In the genomic region with DNA sequence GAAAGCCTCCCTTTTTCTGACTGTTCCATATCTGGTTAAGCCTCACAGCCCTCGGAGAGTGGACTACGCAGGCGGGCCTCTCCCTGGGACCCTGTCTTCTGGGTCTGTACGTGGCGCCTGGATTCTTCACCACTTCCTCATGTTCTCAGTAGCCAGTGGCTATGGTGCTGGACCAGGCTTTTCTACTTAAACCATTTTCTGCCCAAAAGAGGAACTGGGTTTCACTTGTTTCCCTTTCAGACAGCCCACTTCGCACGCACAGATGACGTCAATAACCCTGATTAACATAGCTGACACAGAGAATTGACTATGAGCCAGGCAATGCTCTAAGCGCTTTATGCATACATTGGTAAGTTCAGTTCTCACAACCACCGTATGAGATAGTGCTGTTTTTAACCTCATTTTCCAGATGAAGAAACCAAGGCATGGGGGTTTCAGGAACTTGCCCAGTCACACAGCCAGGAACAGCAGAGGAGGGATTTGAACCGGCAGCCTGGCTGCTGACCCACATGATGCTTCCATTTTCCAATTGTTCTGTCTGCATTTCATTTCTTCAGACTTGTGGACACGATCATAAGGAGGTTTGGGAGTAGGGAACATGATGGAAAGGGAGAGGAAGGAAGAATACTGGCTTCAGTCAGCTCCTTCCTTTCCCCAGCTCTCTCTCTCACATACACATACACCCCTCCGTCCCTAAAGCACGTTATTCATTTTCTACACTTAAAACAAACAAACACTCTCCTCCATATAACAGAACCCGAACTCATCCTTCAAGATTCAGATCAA, we compare ENCODE assay signal across 8 cellular contexts. TPM values are rescaled to one million over a fixed set of nuclear protein-coding genes. Genes with fewer than 3 reads are reported as not detected.
DNase-seq lines count a peak whose midpoint lies in the region; ATAC-seq and TF ChIP-seq lines count a peak whose summit lies in the region.

No MANE protein-coding gene starts in this region.

- H3K4me3 ChIP-seq in MG63 (no peak overlapping the region), coronary artery (no peak overlapping the region)

- H3K27ac ChIP-seq in coronary artery: peak overlapping the region; percentile 3 to 68

- H3K9me3 ChIP-seq in MG63: no peaks in the 10 kb centered on the region

- H3K36me3 ChIP-seq in MG63: no peaks in the 10 kb centered on the region

- peak; percentile 54 for TF ChIP-seq POLR2A in GM18505 (IDR thresholded peaks at IDR 0.05; ENCODE audit: borderline replicate concordance, extremely low read depth, insufficient read depth, insufficient read length)

- TF ChIP-seq CTCF in coronary artery (IDR thresholded peaks at IDR 0.05): no peak

- ATAC-seq in GM18505 (IDR thresholded peaks at IDR 0.05; ENCODE audit: unreplicated experiment): peak; percentile 89
- peak; percentile 84 for ATAC-seq in GM21723 (IDR thresholded peaks at IDR 0.05; ENCODE audit: unreplicated experiment)

- H3K27me3 ChIP-seq in MG63: no peaks in the 10 kb centered on the region

- peak; percentile 8 for DNase-seq in MG63
- DNase-seq in coronary artery (ENCODE audit: low spot score): no peak
- DNase-seq in putamen (ENCODE audit: low spot score): peak; percentile 58
- no peak for DNase-seq in NCI-H2227 treated with DMSO at 0.1 percent for 48 hours (lab: John Stamatoyannopoulos, UW)
- DNase-seq in stimulated activated CD4-positive, alpha-beta T cell treated with anti-CD3 and anti-CD28 coated beads, Interleukin-2, amount 100 ng/mL, for 48 hours: no peak
- no peak for DNase-seq in DMS 273 (lab: John Stamatoyannopoulos, UW; ENCODE audit: unreplicated experiment)

RNA-seq across cellular contexts. Expression of a gene that starts 41.7 kb away (rescaled TPM):
- 0.03 and 0.05 TPM in 2 replicates for total RNA-seq in MG63 (2014; rRNA removed; shearing (Covaris generic); ENCODE audit: low replicate concordance)

Comparison
In these comparisons a context has a peak if more than half of its experiments do, and no peak if none do; other contexts are left out.
1. DNase-seq: peak in MG63 (single experiment) and putamen (single experiment); none in coronary artery (single experiment), NCI-H2227 treated with DMSO at 0.1 percent for 48 hours (single experiment), stimulated activated CD4-positive, alpha-beta T cell treated with anti-CD3 and anti-CD28 coated beads, Interleukin-2, amount 100 ng/mL, for 48 hours (0 of 2) and DMS 273 (single experiment).